Comparison of ENCODE assay signal across 16 cellular contexts in genomic region chr7:155816996-155817395, GRCh38. TPM values are rescaled to one million over a fixed set of nuclear protein-coding genes. Genes with fewer than 3 reads are reported as not detected.
DNase-seq lines count a peak whose midpoint lies in the region; ATAC-seq and TF ChIP-seq lines count a peak whose summit lies in the region.
"Had no signal": no experiment of that assay in that cellular context is flagged by ENCODE, and none has a peak within 500 bp of the region (broad histone marks: within the 10 kb centered on the region; RNA-seq: fewer than 3 reads in every experiment).

No MANE protein-coding gene starts in this region.

- TF ChIP-seq POLR2A in spleen (IDR thresholded peaks at IDR 0.05), result no peak

- no peaks in the 10 kb centered on the region for H3K36me3 ChIP-seq in H7 (replicated peaks; ENCODE audit: control insufficient read depth, insufficient read depth, low read length)
- no peaks in the 10 kb centered on the region for H3K36me3 ChIP-seq in MM.1S (replicated peaks; ENCODE audit: insufficient read depth, low read length)
- H3K36me3 ChIP-seq in lower lobe of right lung, result no peaks in the 10 kb centered on the region
- H3K36me3 ChIP-seq in spleen, result no peaks in the 10 kb centered on the region
- no peaks in the 10 kb centered on the region for H3K36me3 ChIP-seq in colonic mucosa
- H3K36me3 ChIP-seq: HAP-1 had no signal

- H3K4me3 ChIP-seq in H7 (ENCODE audit: insufficient read depth, low read depth, low read length) (no peak overlapping the region), MM.1S (ENCODE audit: low read length) (no peak overlapping the region), lower lobe of right lung (no peak overlapping the region), spleen (no peak overlapping the region), colonic mucosa (no peak overlapping the region)
- H3K4me3 ChIP-seq: GM23338, HAP-1 had no signal

- H4K20me1 ChIP-seq in MM.1S (ENCODE audit: insufficient read depth, low read length), result no peaks in the 10 kb centered on the region

- H3K9ac ChIP-seq in MM.1S (ENCODE audit: low read length) (no peak overlapping the region), colonic mucosa (ENCODE audit: low read depth in 2 of 2, low read length in 2 of 2) (no peak overlapping the region)

- peak; percentile 31 for DNase-seq in H7
- DNase-seq in MM.1S, result peak; percentile 2
- DNase-seq in lower lobe of right lung, result peak; percentile 37
- peak; percentile 59 for DNase-seq in spleen
- DNase-seq in colonic mucosa, result no peak
- DNase-seq in stimulated activated CD8-positive, alpha-beta memory T cell treated with anti-CD3 and anti-CD28 coated beads, Interleukin-4, amount 100 ng/mL, for 48 hours, result no peak
- DNase-seq: C1 segment of cervical spinal cord; CD4-positive, alpha-beta memory T cell; COR-L47; DMS153; HFFc6 had no signal

- H2AFZ ChIP-seq in MM.1S (ENCODE audit: low read length), result no peak overlapping the region
- H2AFZ ChIP-seq: GM23338 had no signal

- no peaks in the 10 kb centered on the region for H3F3A ChIP-seq in MM.1S (ENCODE audit: insufficient read depth, low read length)

- H3K27me3 ChIP-seq in H7 (ENCODE audit: control insufficient read depth, insufficient read depth, low read length), result peaks cover 29% of the 10 kb centered on the region
- peaks cover 82% of the 10 kb centered on the region for H3K27me3 ChIP-seq in MM.1S (replicated peaks; ENCODE audit: insufficient read depth, low read length)
- H3K27me3 ChIP-seq in lower lobe of right lung (ENCODE audit: low read depth), result peaks cover 44% of the 10 kb centered on the region
- H3K27me3 ChIP-seq in spleen (replicated peaks in 1 of 7), result peaks cover 0 to 93% (median 38%) of the 10 kb centered on the region in 7 donors
- H3K27me3 ChIP-seq in colonic mucosa, result peaks cover 24% of the 10 kb centered on the region

- WGBS in spleen, 5 donors, result 86 to 95% (median 92%) methylated on average over 5 to 16 of the region's 16 CpGs

- H3K27ac ChIP-seq in MM.1S (ENCODE audit: low read length) (no peak overlapping the region), lower lobe of right lung (no peak overlapping the region), spleen (no peak overlapping the region), colonic mucosa (no peak overlapping the region)

- H3K9me2 ChIP-seq in MM.1S (replicated peaks; ENCODE audit: insufficient read depth, low read length), result no peaks in the 10 kb centered on the region

- no peak overlapping the region for H3K4me2 ChIP-seq in MM.1S (ENCODE audit: low read depth, low read length)
- H3K4me2 ChIP-seq: GM23338 had no signal

- H3K9me3 ChIP-seq in MM.1S (replicated peaks; ENCODE audit: insufficient read depth, low read length), result no peaks in the 10 kb centered on the region
- H3K9me3 ChIP-seq in lower lobe of right lung, result no peaks in the 10 kb centered on the region
- peaks cover 0 to 8% (median 0%) of the 10 kb centered on the region in 8 donors for H3K9me3 ChIP-seq in spleen
- no peaks in the 10 kb centered on the region for H3K9me3 ChIP-seq in colonic mucosa
- H3K9me3 ChIP-seq: HAP-1 had no signal

- no peak for ATAC-seq in lower lobe of right lung
- ATAC-seq: GM23338 had no signal

- H3K79me2 ChIP-seq in MM.1S (ENCODE audit: low read length), result no peaks in the 10 kb centered on the region

- TF ChIP-seq CTCF in MM.1S (IDR thresholded peaks at IDR 0.05; ENCODE audit: low read length), result no peak
- no peak for TF ChIP-seq CTCF in lower lobe of right lung (IDR thresholded peaks at IDR 0.05)
- no peak for TF ChIP-seq CTCF in spleen (IDR thresholded peaks at IDR 0.05 in 8 of 11, conservative IDR thresholded peaks at IDR 0.05 in 3 of 11)
- no peak for TF ChIP-seq CTCF in colonic mucosa (IDR thresholded peaks at IDR 0.05)

- intact Hi-C loops in lower lobe of right lung (cut with DNase I) (loop anchor here (10.0 kb wide), 1 partner anchor 658 kb away; no protein-coding TSS in a partner anchor), spleen (cut with DNase I; ENCODE audit: low total_unique reads) (loop anchor here (10.0 kb wide), 1 partner anchor 658 kb away; no protein-coding TSS in a partner anchor), colonic mucosa (cut with DNase I) (loop anchor here (5.0 kb wide), 1 partner anchor 340 kb away; no protein-coding TSS in a partner anchor)

- H3K4me1 ChIP-seq in MM.1S (ENCODE audit: low read length), result no peaks in the 10 kb centered on the region
- H3K4me1 ChIP-seq in lower lobe of right lung, result peaks cover 2% of the 10 kb centered on the region
- H3K4me1 ChIP-seq in spleen, result peaks cover 0 to 14% (median 6%) of the 10 kb centered on the region in 6 donors
- H3K4me1 ChIP-seq in colonic mucosa, result no peaks in the 10 kb centered on the region
- H3K4me1 ChIP-seq: HAP-1 had no signal

RNA-seq across cellular contexts. Expression of gene SHH, which starts 4.7 kb away (rescaled TPM):
- total RNA-seq in H7 (2014; rRNA removed; shearing (Covaris generic)), result 1.5 and 4.6 TPM in 2 replicates
- 7.3 TPM for total RNA-seq in lower lobe of right lung
- not detected for total RNA-seq in spleen
- not detected for polyA plus RNA-seq in spleen
- 1 to 10 TPM; 5.6 to 8.1 TPM for total RNA-seq in colonic mucosa
- total RNA-seq: A673; CD4-positive, alpha-beta memory T cell; GM23338; H4; HFFc6 had no signal
- polyA plus RNA-seq: BJ, GM23338 had no signal

Comparison
In these comparisons a context has a peak if more than half of its experiments do, and no peak if none do; other contexts are left out.
1. DNase-seq: peak in H7 (single experiment), MM.1S (single experiment), lower lobe of right lung (single experiment) and spleen (single experiment); none in colonic mucosa (single experiment) and stimulated activated CD8-positive, alpha-beta memory T cell treated with anti-CD3 and anti-CD28 coated beads, Interleukin-4, amount 100 ng/mL, for 48 hours (single experiment).